ENCODE assay signal across 2 cellular contexts in the genomic region with DNA sequence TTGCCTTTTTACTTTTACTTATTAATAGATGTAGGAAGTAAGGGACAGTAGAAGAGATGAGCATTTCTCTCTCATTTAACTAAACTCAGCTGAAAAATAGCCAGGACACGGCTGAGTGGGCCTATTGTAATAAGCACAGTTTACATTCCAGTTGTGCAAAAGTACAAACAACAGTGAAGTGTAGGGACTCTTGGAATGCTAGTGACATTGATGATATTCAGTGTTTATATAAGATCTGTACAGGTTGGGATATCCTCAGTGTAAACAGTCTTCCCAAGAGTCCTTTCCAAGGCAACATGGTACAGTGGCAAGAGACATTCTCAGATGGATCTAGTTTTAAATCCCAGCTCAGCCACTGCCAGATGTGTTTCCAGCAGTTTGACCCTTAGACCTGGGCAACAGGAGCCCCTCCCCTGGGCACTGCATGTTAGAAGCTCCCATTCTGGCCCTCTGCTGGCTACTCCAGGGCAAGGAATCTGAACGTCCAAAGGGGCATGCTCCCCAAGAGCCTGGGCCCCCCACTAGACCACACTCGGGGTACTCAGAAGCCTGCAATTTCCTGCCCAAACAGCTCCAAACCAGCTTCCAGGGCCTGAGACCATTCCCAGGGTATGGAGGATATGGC.
A peak's percentile ranks its signal among the peaks of the same experiment; 100 is the strongest.
TF ChIP-seq lines count a peak whose summit lies in the region.

No MANE protein-coding gene starts in this region.

TF ChIP-seq in HepG2, 621 proteins besides CTCF, POLR2A, EP300 and RAD21 (continues in another document):
- TF ChIP-seq ZNF329 (CRISPR knock-in tag; IDR thresholded peaks at IDR 0.05; ENCODE audit: low read depth): no peak
- TF ChIP-seq, protein P1, sequence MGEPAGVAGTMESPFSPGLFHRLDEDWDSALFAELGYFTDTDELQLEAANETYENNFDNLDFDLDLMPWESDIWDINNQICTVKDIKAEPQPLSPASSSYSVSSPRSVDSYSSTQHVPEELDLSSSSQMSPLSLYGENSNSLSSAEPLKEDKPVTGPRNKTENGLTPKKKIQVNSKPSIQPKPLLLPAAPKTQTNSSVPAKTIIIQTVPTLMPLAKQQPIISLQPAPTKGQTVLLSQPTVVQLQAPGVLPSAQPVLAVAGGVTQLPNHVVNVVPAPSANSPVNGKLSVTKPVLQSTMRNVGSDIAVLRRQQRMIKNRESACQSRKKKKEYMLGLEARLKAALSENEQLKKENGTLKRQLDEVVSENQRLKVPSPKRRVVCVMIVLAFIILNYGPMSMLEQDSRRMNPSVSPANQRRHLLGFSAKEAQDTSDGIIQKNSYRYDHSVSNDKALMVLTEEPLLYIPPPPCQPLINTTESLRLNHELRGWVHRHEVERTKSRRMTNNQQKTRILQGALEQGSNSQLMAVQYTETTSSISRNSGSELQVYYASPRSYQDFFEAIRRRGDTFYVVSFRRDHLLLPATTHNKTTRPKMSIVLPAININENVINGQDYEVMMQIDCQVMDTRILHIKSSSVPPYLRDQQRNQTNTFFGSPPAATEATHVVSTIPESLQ (CRISPR knock-in tag; conservative IDR thresholded peaks at IDR 0.05): no peak
- TF ChIP-seq KDM5B (CRISPR knock-in tag; IDR thresholded peaks at IDR 0.05; ENCODE audit: borderline replicate concordance): no peak
- TF ChIP-seq, protein P2, sequence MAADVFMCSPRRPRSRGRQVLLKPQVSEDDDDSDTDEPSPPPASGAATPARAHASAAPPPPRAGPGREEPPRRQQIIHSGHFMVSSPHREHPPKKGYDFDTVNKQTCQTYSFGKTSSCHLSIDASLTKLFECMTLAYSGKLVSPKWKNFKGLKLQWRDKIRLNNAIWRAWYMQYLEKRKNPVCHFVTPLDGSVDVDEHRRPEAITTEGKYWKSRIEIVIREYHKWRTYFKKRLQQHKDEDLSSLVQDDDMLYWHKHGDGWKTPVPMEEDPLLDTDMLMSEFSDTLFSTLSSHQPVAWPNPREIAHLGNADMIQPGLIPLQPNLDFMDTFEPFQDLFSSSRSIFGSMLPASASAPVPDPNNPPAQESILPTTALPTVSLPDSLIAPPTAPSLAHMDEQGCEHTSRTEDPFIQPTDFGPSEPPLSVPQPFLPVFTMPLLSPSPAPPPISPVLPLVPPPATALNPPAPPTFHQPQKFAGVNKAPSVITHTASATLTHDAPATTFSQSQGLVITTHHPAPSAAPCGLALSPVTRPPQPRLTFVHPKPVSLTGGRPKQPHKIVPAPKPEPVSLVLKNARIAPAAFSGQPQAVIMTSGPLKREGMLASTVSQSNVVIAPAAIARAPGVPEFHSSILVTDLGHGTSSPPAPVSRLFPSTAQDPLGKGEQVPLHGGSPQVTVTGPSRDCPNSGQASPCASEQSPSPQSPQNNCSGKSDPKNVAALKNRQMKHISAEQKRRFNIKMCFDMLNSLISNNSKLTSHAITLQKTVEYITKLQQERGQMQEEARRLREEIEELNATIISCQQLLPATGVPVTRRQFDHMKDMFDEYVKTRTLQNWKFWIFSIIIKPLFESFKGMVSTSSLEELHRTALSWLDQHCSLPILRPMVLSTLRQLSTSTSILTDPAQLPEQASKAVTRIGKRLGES (CRISPR knock-in tag; IDR thresholded peaks at IDR 0.05; ENCODE audit: borderline replicate concordance): no peak
- 0 out of 2 replicates have a peak, but pooled peaks have one; percentile 8 for TF ChIP-seq NR2F6 (IDR thresholded peaks at IDR 0.05)
- TF ChIP-seq NR2F6 (CRISPR knock-in tag; IDR thresholded peaks at IDR 0.05): no peak
- peak; percentile 54 for TF ChIP-seq HNF4A (CRISPR knock-in tag; IDR thresholded peaks at IDR 0.05)
- TF ChIP-seq ETV5 (CRISPR knock-in tag; IDR thresholded peaks at IDR 0.05; ENCODE audit: borderline replicate concordance): no peak
- no peak for TF ChIP-seq SUZ12 (IDR thresholded peaks at IDR 0.05; ENCODE audit: low read depth, low read length)
- TF ChIP-seq XBP1 (CRISPR knock-in tag; IDR thresholded peaks at IDR 0.05): no peak
- TF ChIP-seq, protein P3, sequence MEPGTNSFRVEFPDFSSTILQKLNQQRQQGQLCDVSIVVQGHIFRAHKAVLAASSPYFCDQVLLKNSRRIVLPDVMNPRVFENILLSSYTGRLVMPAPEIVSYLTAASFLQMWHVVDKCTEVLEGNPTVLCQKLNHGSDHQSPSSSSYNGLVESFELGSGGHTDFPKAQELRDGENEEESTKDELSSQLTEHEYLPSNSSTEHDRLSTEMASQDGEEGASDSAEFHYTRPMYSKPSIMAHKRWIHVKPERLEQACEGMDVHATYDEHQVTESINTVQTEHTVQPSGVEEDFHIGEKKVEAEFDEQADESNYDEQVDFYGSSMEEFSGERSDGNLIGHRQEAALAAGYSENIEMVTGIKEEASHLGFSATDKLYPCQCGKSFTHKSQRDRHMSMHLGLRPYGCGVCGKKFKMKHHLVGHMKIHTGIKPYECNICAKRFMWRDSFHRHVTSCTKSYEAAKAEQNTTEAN (CRISPR knock-in tag; conservative IDR thresholded peaks at IDR 0.05): 0 out of 2 replicates have a peak, but pooled peaks have one; percentile 57
- TF ChIP-seq, protein P4, sequence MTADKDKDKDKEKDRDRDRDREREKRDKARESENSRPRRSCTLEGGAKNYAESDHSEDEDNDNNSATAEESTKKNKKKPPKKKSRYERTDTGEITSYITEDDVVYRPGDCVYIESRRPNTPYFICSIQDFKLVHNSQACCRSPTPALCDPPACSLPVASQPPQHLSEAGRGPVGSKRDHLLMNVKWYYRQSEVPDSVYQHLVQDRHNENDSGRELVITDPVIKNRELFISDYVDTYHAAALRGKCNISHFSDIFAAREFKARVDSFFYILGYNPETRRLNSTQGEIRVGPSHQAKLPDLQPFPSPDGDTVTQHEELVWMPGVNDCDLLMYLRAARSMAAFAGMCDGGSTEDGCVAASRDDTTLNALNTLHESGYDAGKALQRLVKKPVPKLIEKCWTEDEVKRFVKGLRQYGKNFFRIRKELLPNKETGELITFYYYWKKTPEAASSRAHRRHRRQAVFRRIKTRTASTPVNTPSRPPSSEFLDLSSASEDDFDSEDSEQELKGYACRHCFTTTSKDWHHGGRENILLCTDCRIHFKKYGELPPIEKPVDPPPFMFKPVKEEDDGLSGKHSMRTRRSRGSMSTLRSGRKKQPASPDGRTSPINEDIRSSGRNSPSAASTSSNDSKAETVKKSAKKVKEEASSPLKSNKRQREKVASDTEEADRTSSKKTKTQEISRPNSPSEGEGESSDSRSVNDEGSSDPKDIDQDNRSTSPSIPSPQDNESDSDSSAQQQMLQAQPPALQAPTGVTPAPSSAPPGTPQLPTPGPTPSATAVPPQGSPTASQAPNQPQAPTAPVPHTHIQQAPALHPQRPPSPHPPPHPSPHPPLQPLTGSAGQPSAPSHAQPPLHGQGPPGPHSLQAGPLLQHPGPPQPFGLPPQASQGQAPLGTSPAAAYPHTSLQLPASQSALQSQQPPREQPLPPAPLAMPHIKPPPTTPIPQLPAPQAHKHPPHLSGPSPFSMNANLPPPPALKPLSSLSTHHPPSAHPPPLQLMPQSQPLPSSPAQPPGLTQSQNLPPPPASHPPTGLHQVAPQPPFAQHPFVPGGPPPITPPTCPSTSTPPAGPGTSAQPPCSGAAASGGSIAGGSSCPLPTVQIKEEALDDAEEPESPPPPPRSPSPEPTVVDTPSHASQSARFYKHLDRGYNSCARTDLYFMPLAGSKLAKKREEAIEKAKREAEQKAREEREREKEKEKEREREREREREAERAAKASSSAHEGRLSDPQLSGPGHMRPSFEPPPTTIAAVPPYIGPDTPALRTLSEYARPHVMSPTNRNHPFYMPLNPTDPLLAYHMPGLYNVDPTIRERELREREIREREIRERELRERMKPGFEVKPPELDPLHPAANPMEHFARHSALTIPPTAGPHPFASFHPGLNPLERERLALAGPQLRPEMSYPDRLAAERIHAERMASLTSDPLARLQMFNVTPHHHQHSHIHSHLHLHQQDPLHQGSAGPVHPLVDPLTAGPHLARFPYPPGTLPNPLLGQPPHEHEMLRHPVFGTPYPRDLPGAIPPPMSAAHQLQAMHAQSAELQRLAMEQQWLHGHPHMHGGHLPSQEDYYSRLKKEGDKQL (CRISPR knock-in tag; IDR thresholded peaks at IDR 0.05; ENCODE audit: low read depth): no peak
- no peak for TF ChIP-seq SNAI1 (CRISPR knock-in tag; IDR thresholded peaks at IDR 0.05; ENCODE audit: borderline replicate concordance)

TF ChIP-seq in HCT116, 20 proteins besides CTCF, POLR2A, EP300 and RAD21:
- TF ChIP-seq YY1 (IDR thresholded peaks at IDR 0.05; ENCODE audit: extremely low read depth, insufficient replicate concordance, low read depth, low read length): no peak
- TF ChIP-seq, protein P5, sequence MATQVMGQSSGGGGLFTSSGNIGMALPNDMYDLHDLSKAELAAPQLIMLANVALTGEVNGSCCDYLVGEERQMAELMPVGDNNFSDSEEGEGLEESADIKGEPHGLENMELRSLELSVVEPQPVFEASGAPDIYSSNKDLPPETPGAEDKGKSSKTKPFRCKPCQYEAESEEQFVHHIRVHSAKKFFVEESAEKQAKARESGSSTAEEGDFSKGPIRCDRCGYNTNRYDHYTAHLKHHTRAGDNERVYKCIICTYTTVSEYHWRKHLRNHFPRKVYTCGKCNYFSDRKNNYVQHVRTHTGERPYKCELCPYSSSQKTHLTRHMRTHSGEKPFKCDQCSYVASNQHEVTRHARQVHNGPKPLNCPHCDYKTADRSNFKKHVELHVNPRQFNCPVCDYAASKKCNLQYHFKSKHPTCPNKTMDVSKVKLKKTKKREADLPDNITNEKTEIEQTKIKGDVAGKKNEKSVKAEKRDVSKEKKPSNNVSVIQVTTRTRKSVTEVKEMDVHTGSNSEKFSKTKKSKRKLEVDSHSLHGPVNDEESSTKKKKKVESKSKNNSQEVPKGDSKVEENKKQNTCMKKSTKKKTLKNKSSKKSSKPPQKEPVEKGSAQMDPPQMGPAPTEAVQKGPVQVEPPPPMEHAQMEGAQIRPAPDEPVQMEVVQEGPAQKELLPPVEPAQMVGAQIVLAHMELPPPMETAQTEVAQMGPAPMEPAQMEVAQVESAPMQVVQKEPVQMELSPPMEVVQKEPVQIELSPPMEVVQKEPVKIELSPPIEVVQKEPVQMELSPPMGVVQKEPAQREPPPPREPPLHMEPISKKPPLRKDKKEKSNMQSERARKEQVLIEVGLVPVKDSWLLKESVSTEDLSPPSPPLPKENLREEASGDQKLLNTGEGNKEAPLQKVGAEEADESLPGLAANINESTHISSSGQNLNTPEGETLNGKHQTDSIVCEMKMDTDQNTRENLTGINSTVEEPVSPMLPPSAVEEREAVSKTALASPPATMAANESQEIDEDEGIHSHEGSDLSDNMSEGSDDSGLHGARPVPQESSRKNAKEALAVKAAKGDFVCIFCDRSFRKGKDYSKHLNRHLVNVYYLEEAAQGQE (IDR thresholded peaks at IDR 0.05; ENCODE audit: low read depth): no peak
- TF ChIP-seq FOSL1 (IDR thresholded peaks at IDR 0.05; ENCODE audit: low read depth): no peak
- no peak for TF ChIP-seq CBX3 (IDR thresholded peaks at IDR 0.05; ENCODE audit: low read depth)
- TF ChIP-seq ZNF274 (IDR thresholded peaks at IDR 0.05; ENCODE audit: low read depth, low read length): no peak
- TF ChIP-seq SP1 (IDR thresholded peaks at IDR 0.05; ENCODE audit: low read depth): no peak
- TF ChIP-seq ZFX (IDR thresholded peaks at IDR 0.05): no peak
- TF ChIP-seq, protein P6, sequence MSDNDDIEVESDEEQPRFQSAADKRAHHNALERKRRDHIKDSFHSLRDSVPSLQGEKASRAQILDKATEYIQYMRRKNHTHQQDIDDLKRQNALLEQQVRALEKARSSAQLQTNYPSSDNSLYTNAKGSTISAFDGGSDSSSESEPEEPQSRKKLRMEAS (IDR thresholded peaks at IDR 0.05): no peak
- no peak for TF ChIP-seq SRF (IDR thresholded peaks at IDR 0.05; ENCODE audit: low read depth)
- no peak for TF ChIP-seq TCF7L2 (IDR thresholded peaks at IDR 0.05; ENCODE audit: borderline replicate concordance, extremely low read depth, insufficient read depth, insufficient read length)
- no peak for TF ChIP-seq EZH2 (IDR thresholded peaks at IDR 0.05)
